In the genomic region with DNA sequence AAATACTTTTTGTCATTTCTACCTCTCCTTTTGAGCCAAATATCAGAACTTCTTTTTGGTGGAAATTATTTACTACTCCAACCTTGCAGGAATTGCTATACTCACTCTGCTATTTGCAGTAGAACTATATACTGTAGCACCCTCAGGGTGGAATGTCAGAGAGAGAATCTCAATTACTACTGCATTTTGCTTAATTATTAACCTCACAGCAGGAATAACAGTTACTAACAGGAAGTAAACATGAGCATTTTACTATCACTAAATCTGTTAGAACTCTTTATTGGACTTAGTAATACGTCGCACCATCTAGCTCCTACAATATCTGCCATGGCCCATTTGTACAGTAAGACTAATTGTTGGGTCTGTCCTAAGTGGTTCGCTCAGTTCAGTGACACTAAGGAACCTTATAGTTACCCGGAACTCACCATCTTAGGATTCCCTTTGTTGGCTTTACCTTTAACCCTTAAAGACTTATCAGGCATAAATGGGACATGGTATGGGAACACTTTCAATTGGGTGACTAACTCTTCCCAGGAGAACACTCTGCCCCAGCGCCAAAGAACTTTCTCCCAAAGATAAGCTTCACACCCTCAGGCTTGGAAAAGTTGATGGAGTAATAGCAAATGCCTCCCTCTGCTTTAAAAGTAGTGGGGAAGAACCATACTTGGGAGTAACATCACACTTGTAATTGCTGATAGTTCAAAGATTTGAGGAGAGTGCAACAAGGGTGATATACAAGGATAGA, we compare ENCODE assay signal across 18 cellular contexts. TPM values are rescaled to one million over a fixed set of nuclear protein-coding genes. Genes with fewer than 3 reads are reported as not detected.
A peak's percentile ranks its signal among the peaks of the same experiment; 100 is the strongest.
DNase-seq lines count a peak whose midpoint lies in the region; ATAC-seq and FAIRE-seq lines count a peak whose summit lies in the region.
"Had no signal": no experiment of that assay in that cellular context is flagged by ENCODE, and none has a peak within 500 bp of the region (broad histone marks: within the 10 kb centered on the region; RNA-seq: fewer than 3 reads in every experiment).

No MANE protein-coding gene starts in this region.

- ATAC-seq in activated T-cell treated with anti-CD3 and anti-CD28 coated beads, Interleukin-2, amount 50 U/mL, for 72 hours (replicated peaks in 1 of 2) = no peak
- no peak for ATAC-seq in stimulated activated naive CD8-positive, alpha-beta T cell treated with anti-CD3 and anti-CD28 coated beads, Interleukin-15, Interleukin-2, amounts not matched to agents 100 U/mL and 50 U/mL, for 24 hours
- no peak for ATAC-seq in GM19324 (IDR thresholded peaks at IDR 0.05; ENCODE audit: low FRiP score, unreplicated experiment)
- ATAC-seq in stimulated activated memory B cell treated with anti-CD40 and anti-IgM and Interleukin-4, amounts not matched to agents 10 μg/mL and 1 μg/mL and 100 μg/mL, for 72 hours = no peak

- peaks cover 10% of the 10 kb centered on the region for H3K4me1 Mint-ChIP-seq in activated T-cell treated with anti-CD3 and anti-CD28 coated beads, Interleukin-2, amount 50 U/mL, for 72 hours (ENCODE audit: low read depth)
- peaks cover 12% of the 10 kb centered on the region for H3K4me1 Mint-ChIP-seq in stimulated activated memory B cell treated with anti-CD40 and anti-IgM and Interleukin-4, amounts not matched to agents 10 μg/mL and 1 μg/mL and 100 μg/mL, for 72 hours

- H3K4me3 Mint-ChIP-seq in activated T-cell treated with anti-CD3 and anti-CD28 coated beads, Interleukin-2, amount 50 U/mL, for 72 hours = no peak overlapping the region
- H3K4me3 Mint-ChIP-seq in stimulated activated memory B cell treated with anti-CD40 and anti-IgM and Interleukin-4, amounts not matched to agents 10 μg/mL and 1 μg/mL and 100 μg/mL, for 72 hours = no peak overlapping the region
- H3K4me3 Mint-ChIP-seq: HFFc6 had no signal

- FAIRE-seq in RCC 7860 (lab: Jason Lieb, UNC) = no peak
- FAIRE-seq: GM12892, H1 had no signal

- H3K27ac Mint-ChIP-seq in activated T-cell treated with anti-CD3 and anti-CD28 coated beads, Interleukin-2, amount 50 U/mL, for 72 hours = peak overlapping the region; percentile 31
- no peak overlapping the region for H3K27ac Mint-ChIP-seq in stimulated activated memory B cell treated with anti-CD40 and anti-IgM and Interleukin-4, amounts not matched to agents 10 μg/mL and 1 μg/mL and 100 μg/mL, for 72 hours
- H3K27ac Mint-ChIP-seq: HFFc6 had no signal

- no peaks in the 10 kb centered on the region for H3K27me3 Mint-ChIP-seq in activated T-cell treated with anti-CD3 and anti-CD28 coated beads, Interleukin-2, amount 50 U/mL, for 72 hours (ENCODE audit: low read depth)
- no peaks in the 10 kb centered on the region for H3K27me3 Mint-ChIP-seq in stimulated activated memory B cell treated with anti-CD40 and anti-IgM and Interleukin-4, amounts not matched to agents 10 μg/mL and 1 μg/mL and 100 μg/mL, for 72 hours

- H3K9me3 Mint-ChIP-seq in activated T-cell treated with anti-CD3 and anti-CD28 coated beads, Interleukin-2, amount 50 U/mL, for 72 hours = no peaks in the 10 kb centered on the region
- H3K9me3 Mint-ChIP-seq in stimulated activated memory B cell treated with anti-CD40 and anti-IgM and Interleukin-4, amounts not matched to agents 10 μg/mL and 1 μg/mL and 100 μg/mL, for 72 hours = peaks cover 4% of the 10 kb centered on the region
- H3K9me3 Mint-ChIP-seq: HFFc6 had no signal

- peaks cover 1 to 10% of the 10 kb centered on the region in 2 donors for H3K36me3 Mint-ChIP-seq in activated T-cell treated with anti-CD3 and anti-CD28 coated beads, Interleukin-2, amount 50 U/mL, for 72 hours (ENCODE audit: insufficient read depth in 2 of 2)
- H3K36me3 Mint-ChIP-seq in stimulated activated memory B cell treated with anti-CD40 and anti-IgM and Interleukin-4, amounts not matched to agents 10 μg/mL and 1 μg/mL and 100 μg/mL, for 72 hours = peaks cover 28% of the 10 kb centered on the region

- DNase-seq in activated T-cell treated with anti-CD3 and anti-CD28 coated beads, Interleukin-2, amount 50 U/mL, for 72 hours = no peak
- no peak for DNase-seq in activated T-cell treated with anti-CD3 and anti-CD28 coated beads, Interleukin-2, amount 50 U/mL, for 48 hours
- DNase-seq in RCC 7860 (ENCODE audit: low spot score) = peak; percentile 5
- peak; percentile 50 for DNase-seq in left kidney (ENCODE audit: low read depth, low spot score)
- DNase-seq in stimulated activated naive CD8-positive, alpha-beta T cell treated with anti-CD3 and anti-CD28 coated beads, Interleukin-15, Interleukin-2, amounts not matched to agents 100 U/mL and 50 U/mL, for 24 hours = no peak
- no peak for DNase-seq in NCI-H1694 (lab: John Stamatoyannopoulos, UW)
- DNase-seq: 8988T; DND-41; GDM1; HFFc6; NCI-H146; NCI-H2107; NCI-H69; NK-92 treated with Interleukin-12 subunit alpha and Interleukin-12 subunit beta, amount 100 ng/mL, for 24 hours had no signal

RNA-seq across cellular contexts. Expression of a gene that starts 38.8 kb away (rescaled TPM):
- not detected for total RNA-seq in activated T-cell treated with anti-CD3 and anti-CD28 coated beads, Interleukin-2, amount 50 U/mL, for 72 hours
- total RNA-seq: H1, HFFc6 had no signal

Comparison
In these comparisons a context has a peak if more than half of its experiments do, and no peak if none do; other contexts are left out.
1. DNase-seq: peak in RCC 7860 (single experiment) and left kidney (single experiment); none in activated T-cell treated with anti-CD3 and anti-CD28 coated beads, Interleukin-2, amount 50 U/mL, for 72 hours (0 of 2), activated T-cell treated with anti-CD3 and anti-CD28 coated beads, Interleukin-2, amount 50 U/mL, for 48 hours (0 of 2), stimulated activated naive CD8-positive, alpha-beta T cell treated with anti-CD3 and anti-CD28 coated beads, Interleukin-15, Interleukin-2, amounts not matched to agents 100 U/mL and 50 U/mL, for 24 hours (single experiment) and NCI-H1694 (single experiment).